In genomic region chr11:61587951-61588695, GRCh38 we compare ENCODE assay signal across 8 cellular contexts. TPM values are rescaled to one million over a fixed set of nuclear protein-coding genes. Genes with fewer than 3 reads are reported as not detected.
A peak's percentile ranks its signal among the peaks of the same experiment; 100 is the strongest.
DNase-seq lines count a peak whose midpoint lies in the region; ATAC-seq lines count a peak whose summit lies in the region.

No MANE protein-coding gene starts in this region.

- H3K9me3 ChIP-seq in ectodermal cell (ENCODE audit: control insufficient read depth, low read length) (no peaks in the 10 kb centered on the region), mucosa of rectum (ENCODE audit: control insufficient read depth in 2 of 2, low read length in 2 of 2) (no peaks in the 10 kb centered on the region)

- H3K27ac ChIP-seq in ectodermal cell (ENCODE audit: insufficient read depth, low read depth, low read length, poor library complexity, severe bottlenecking), result no peak overlapping the region
- H3K27ac ChIP-seq in mucosa of rectum (ENCODE audit: low read depth in 2 of 2, low read length in 2 of 2), result peak overlapping the region; percentile 62 to 77

- H3K4me1 Mint-ChIP-seq in activated CD4-positive, alpha-beta memory T cell treated with anti-CD3 and anti-CD28 coated beads for 36 hours (ENCODE audit: low read depth), result peaks cover 12% of the 10 kb centered on the region

- ATAC-seq in HG02610 (IDR thresholded peaks at IDR 0.05; ENCODE audit: unreplicated experiment), result no peak
- no peak for ATAC-seq in GM18520 (IDR thresholded peaks at IDR 0.05; ENCODE audit: unreplicated experiment)

- H3K36me3 Mint-ChIP-seq in activated CD4-positive, alpha-beta memory T cell treated with anti-CD3 and anti-CD28 coated beads for 36 hours, result no peaks in the 10 kb centered on the region

- peak overlapping the region; percentile 59 for H3K4me3 Mint-ChIP-seq in activated CD4-positive, alpha-beta memory T cell treated with anti-CD3 and anti-CD28 coated beads for 36 hours

- intact Hi-C loops in activated CD4-positive, alpha-beta memory T cell treated with anti-CD3 and anti-CD28 coated beads for 36 hours (cut with micrococcal nuclease), result no loop called here

- peaks cover 17% of the 10 kb centered on the region for H3K27me3 Mint-ChIP-seq in activated CD4-positive, alpha-beta memory T cell treated with anti-CD3 and anti-CD28 coated beads for 36 hours

- peaks cover 49% of the 10 kb centered on the region for H3K27me3 ChIP-seq in ectodermal cell (ENCODE audit: control insufficient read depth, insufficient read depth, low read length, poor library complexity, severe bottlenecking)
- no peaks in the 10 kb centered on the region for H3K27me3 ChIP-seq in mucosa of rectum (ENCODE audit: control insufficient read depth in 2 of 2, insufficient read depth in 2 of 2, low read length in 2 of 2)

- H3K9me3 Mint-ChIP-seq in activated CD4-positive, alpha-beta memory T cell treated with anti-CD3 and anti-CD28 coated beads for 36 hours, result no peaks in the 10 kb centered on the region

- H3K4me3 ChIP-seq in ectodermal cell (ENCODE audit: insufficient read depth, low read depth, low read length) (peak overlapping the region; percentile 36), mucosa of rectum (ENCODE audit: low read length in 2 of 2) (peak overlapping the region; percentile 56 to 62)

- H3K27ac Mint-ChIP-seq in activated CD4-positive, alpha-beta memory T cell treated with anti-CD3 and anti-CD28 coated beads for 36 hours, result no peak overlapping the region

- 8 to 10% methylated on average over 29 of the region's 29 CpGs for WGBS in ectodermal cell, 2 experiments

- POLR2A ChIA-PET in activated CD4-positive, alpha-beta memory T cell treated with anti-CD3 and anti-CD28 coated beads for 36 hours (lab: Charles Lee), result no interaction called here

- CTCF ChIA-PET in activated CD4-positive, alpha-beta memory T cell treated with anti-CD3 and anti-CD28 coated beads for 36 hours (lab: Charles Lee), result interaction anchor here (0.7 to 3.5 kb wide), 8 partner anchors 12 to 145 kb away, joined by 3 to 13 read pairs (median 4); no protein-coding TSS in a partner anchor

- no peaks in the 10 kb centered on the region for H3K36me3 ChIP-seq in ectodermal cell (ENCODE audit: control insufficient read depth, insufficient read depth, low read length)
- no peaks in the 10 kb centered on the region for H3K36me3 ChIP-seq in mucosa of rectum (ENCODE audit: control insufficient read depth in 2 of 2, insufficient read depth in 2 of 2, low read length in 2 of 2)

- H3K4me1 ChIP-seq in ectodermal cell (ENCODE audit: control insufficient read depth, insufficient read depth, low read length), result peaks cover 18% of the 10 kb centered on the region
- H3K4me1 ChIP-seq in mucosa of rectum (ENCODE audit: control insufficient read depth in 2 of 2, insufficient read depth in 2 of 2, low read length in 2 of 2), result peaks cover 10 to 11% of the 10 kb centered on the region in 2 donors

- H3K9ac ChIP-seq in mucosa of rectum (ENCODE audit: low read depth in 1 of 2, low read length in 2 of 2), result peak overlapping the region; percentile 8 to 62

- DNase-seq in COLO668 (lab: John Stamatoyannopoulos, UW; ENCODE audit: unreplicated experiment), result peak; percentile 81
- peak; percentile 50 for DNase-seq in NCI-H146 treated with DMSO at 0.1 percent for 48 hours (lab: John Stamatoyannopoulos, UW; ENCODE audit: unreplicated experiment)
- peak; percentile 73 for DNase-seq in activated CD4-positive, alpha-beta memory T cell treated with anti-CD3 and anti-CD28 coated beads for 36 hours
- DNase-seq in stimulated activated CD8-positive, alpha-beta memory T cell treated with anti-CD3 and anti-CD28 coated beads, Interleukin-7, amount 100 ng/mL, for 1 hour (ENCODE audit: low read depth in 2 of 2), result peak; percentile 32 to 35

RNA-seq across cellular contexts. Expression of gene SYT7, which starts 7.2 kb away (rescaled TPM):
- not detected for total RNA-seq in activated CD4-positive, alpha-beta memory T cell treated with anti-CD3 and anti-CD28 coated beads for 36 hours
- polyA plus RNA-seq in ectodermal cell (2013, experiment 1 of 4), result 11.1 TPM
- 11.1 TPM for polyA plus RNA-seq in ectodermal cell (2013, experiment 2 of 4)
- polyA plus RNA-seq in ectodermal cell (2013, experiment 3 of 4), result 8.0 TPM
- 7.4 TPM for polyA plus RNA-seq in ectodermal cell (2013, experiment 4 of 4)
